In the genomic region with DNA sequence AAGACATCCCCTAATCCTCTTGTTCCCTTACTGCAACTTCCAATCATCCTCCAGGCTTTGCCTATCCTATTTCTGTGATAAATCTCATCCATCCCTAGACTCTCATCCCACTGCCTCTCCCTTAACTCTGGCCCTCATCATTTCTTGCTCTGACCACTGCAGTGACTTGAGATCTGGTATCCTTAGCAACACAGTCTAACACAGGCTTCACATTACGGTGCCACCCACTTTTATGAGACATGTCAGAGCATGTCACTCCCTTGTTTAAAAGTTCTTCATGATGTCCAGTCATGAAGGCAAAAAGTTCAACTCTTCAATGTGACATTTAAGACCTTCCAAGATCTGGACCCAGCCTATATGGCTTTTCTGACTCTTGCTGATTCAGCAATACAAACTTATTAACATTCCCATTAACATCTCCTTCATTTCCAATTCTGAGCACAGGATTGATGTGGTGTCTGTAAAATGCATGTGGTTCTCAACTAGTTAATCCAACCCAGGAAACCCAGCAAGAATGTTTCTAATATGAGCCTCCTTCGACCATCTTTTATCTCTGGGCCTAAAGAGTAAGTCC, we compare ENCODE assay signal across 25 cellular contexts.
"Had no signal": no experiment of that assay in that cellular context is flagged by ENCODE, and none has a peak within 500 bp of the region (broad histone marks: within the 10 kb centered on the region; RNA-seq: fewer than 3 reads in every experiment).

No MANE protein-coding gene starts in this region.

- H3K36me3 Mint-ChIP-seq: activated CD4-positive, alpha-beta memory T cell treated with anti-CD3 and anti-CD28 coated beads for 36 hours; activated naive CD8-positive, alpha-beta T cell had no signal

- ATAC-seq: activated T-helper 17 cell treated with anti-CD3 and anti-CD28 coated beads, Interleukin-2, amount 50 U/mL, for 72 hours had no signal

- H3K27ac Mint-ChIP-seq: activated CD4-positive, alpha-beta memory T cell treated with anti-CD3 and anti-CD28 coated beads for 36 hours; activated CD4-positive, alpha-beta T cell treated with anti-CD3 and anti-CD28 coated beads, Interleukin-2, amount 10 ng/mL, durations not matched to agents 7 days and 5 days; activated naive CD4-positive, alpha-beta T cell treated with anti-CD3 and anti-CD28 coated beads for 36 hours; activated naive CD8-positive, alpha-beta T cell; activated T-helper 17 cell treated with anti-CD3 and anti-CD28 coated beads, Interleukin-2, amount 50 U/mL, for 72 hours had no signal

- H3K27me3 ChIP-seq: brain microvascular endothelial cell, cardiac muscle cell, MG63 had no signal

- H3K27ac ChIP-seq: brain microvascular endothelial cell, cardiac muscle cell, VCaP had no signal

- H3K9me3 Mint-ChIP-seq: activated CD4-positive, alpha-beta memory T cell treated with anti-CD3 and anti-CD28 coated beads for 36 hours; activated CD4-positive, alpha-beta T cell treated with anti-CD3 and anti-CD28 coated beads, Interleukin-2, amount 10 ng/mL, durations not matched to agents 7 days and 5 days; activated naive CD4-positive, alpha-beta T cell treated with anti-CD3 and anti-CD28 coated beads for 36 hours; activated T-helper 17 cell treated with anti-CD3 and anti-CD28 coated beads, Interleukin-2, amount 50 U/mL, for 72 hours had no signal

- H3K4me1 Mint-ChIP-seq: activated CD4-positive, alpha-beta T cell treated with anti-CD3 and anti-CD28 coated beads, Interleukin-2, amount 10 ng/mL, durations not matched to agents 7 days and 5 days; activated T-helper 17 cell treated with anti-CD3 and anti-CD28 coated beads, Interleukin-2, amount 50 U/mL, for 72 hours had no signal

- DNase-seq: activated CD4-positive, alpha-beta memory T cell treated with anti-CD3 and anti-CD28 coated beads for 36 hours; activated CD4-positive, alpha-beta T cell treated with anti-CD3 and anti-CD28 coated beads, Interleukin-2, amount 10 ng/mL, durations not matched to agents 7 days and 5 days; activated CD4-positive, CD25-positive, alpha-beta regulatory T cell; activated CD8-positive, alpha-beta memory T cell treated with anti-CD3 and anti-CD28 coated beads for 24 hours; activated gamma-delta T cell; activated naive CD4-positive, alpha-beta T cell treated with anti-CD3 and anti-CD28 coated beads for 36 hours; activated T-cell treated with anti-CD3 and anti-CD28 coated beads, Interleukin-2, amount 50 U/mL, for 48 hours; amygdala; brain microvascular endothelial cell; Kasumi-1; MG63; MV-4-11; NCI-H1105 treated with DMSO at 0.1 percent for 48 hours; NCI-H1436 treated with DMSO at 0.1 percent for 48 hours; NCI-H187; NCI-H2081 treated with DMSO at 0.1 percent for 48 hours; NCI-H446 treated with DMSO at 0.1 percent for 48 hours; NCI-H524 treated with DMSO at 0.1 percent for 48 hours; NCI-H82; SIG-M5; T-helper 1 cell had no signal

- H3K4me3 ChIP-seq: cardiac muscle cell, MG63 had no signal

- H3K27me3 Mint-ChIP-seq: activated CD4-positive, alpha-beta memory T cell treated with anti-CD3 and anti-CD28 coated beads for 36 hours; activated CD4-positive, alpha-beta T cell treated with anti-CD3 and anti-CD28 coated beads, Interleukin-2, amount 10 ng/mL, durations not matched to agents 7 days and 5 days had no signal

- H3K4me3 Mint-ChIP-seq: activated CD4-positive, alpha-beta memory T cell treated with anti-CD3 and anti-CD28 coated beads for 36 hours; activated CD4-positive, alpha-beta T cell treated with anti-CD3 and anti-CD28 coated beads, Interleukin-2, amount 10 ng/mL, durations not matched to agents 7 days and 5 days; activated naive CD4-positive, alpha-beta T cell treated with anti-CD3 and anti-CD28 coated beads for 36 hours; activated naive CD8-positive, alpha-beta T cell; activated T-helper 17 cell treated with anti-CD3 and anti-CD28 coated beads, Interleukin-2, amount 50 U/mL, for 72 hours had no signal

- H3K9me3 ChIP-seq: MG63 had no signal

- H3K36me3 ChIP-seq: brain microvascular endothelial cell, cardiac muscle cell, MG63 had no signal
